In genomic region chr20:63071541-63072181, GRCh38 we compare ENCODE assay signal across 9 cellular contexts.
DNase-seq lines count a peak whose midpoint lies in the region; ATAC-seq, FAIRE-seq and TF ChIP-seq lines count a peak whose summit lies in the region.
"Had no signal": no experiment of that assay in that cellular context is flagged by ENCODE, and none has a peak within 500 bp of the region (broad histone marks: within the 10 kb centered on the region; RNA-seq: fewer than 3 reads in every experiment).

No MANE protein-coding gene starts in this region.

- H3K4me1 Mint-ChIP-seq in astrocyte (ENCODE audit: low read depth, unreplicated experiment) (peaks cover 3% of the 10 kb centered on the region), endothelial cell (ENCODE audit: unreplicated experiment) (peaks cover 2% of the 10 kb centered on the region)
- H3K4me1 Mint-ChIP-seq in natural killer cell treated with Interleukin-12 subunit alpha and Interleukin-12 subunit beta and Interleukin-15 and Interleukin-18, amount 100 ng/mL, for 72 hours (ENCODE audit: low read depth in 2 of 2), result no peaks in the 10 kb centered on the region

- no peaks in the 10 kb centered on the region for H3K79me2 ChIP-seq in astrocyte (ENCODE audit: insufficient read depth, low read length)

- H3K4me3 ChIP-seq in astrocyte (ENCODE audit: insufficient read depth, low read depth, low read length) (no peak overlapping the region), tibial nerve (no peak overlapping the region)

- H3K36me3 ChIP-seq in astrocyte (ENCODE audit: insufficient read depth, low read length) (no peaks in the 10 kb centered on the region), tibial nerve (no peaks in the 10 kb centered on the region)

- H3K27me3 Mint-ChIP-seq in astrocyte (ENCODE audit: low read depth, unreplicated experiment) (peaks cover 55% of the 10 kb centered on the region), endothelial cell (ENCODE audit: unreplicated experiment) (peaks cover 14% of the 10 kb centered on the region)
- H3K27me3 Mint-ChIP-seq in natural killer cell treated with Interleukin-12 subunit alpha and Interleukin-12 subunit beta and Interleukin-15 and Interleukin-18, amount 100 ng/mL, for 72 hours, result peaks cover 20 to 21% of the 10 kb centered on the region in 2 donors

- TF ChIP-seq EP300 in tibial nerve (IDR thresholded peaks at IDR 0.05), result no peak

- no peak overlapping the region for H3K4me2 ChIP-seq in astrocyte (ENCODE audit: low read length)

- peaks cover 12% of the 10 kb centered on the region for H3K9me3 Mint-ChIP-seq in astrocyte (ENCODE audit: unreplicated experiment)
- H3K9me3 Mint-ChIP-seq in natural killer cell treated with Interleukin-12 subunit alpha and Interleukin-12 subunit beta and Interleukin-15 and Interleukin-18, amount 100 ng/mL, for 72 hours, result peaks cover 2% of the 10 kb centered on the region
- H3K9me3 Mint-ChIP-seq in endothelial cell (ENCODE audit: unreplicated experiment), result no peaks in the 10 kb centered on the region

- H3K4me3 Mint-ChIP-seq in astrocyte (ENCODE audit: unreplicated experiment) (peak overlapping the region; percentile 70), endothelial cell (ENCODE audit: unreplicated experiment) (no peak overlapping the region)
- H3K4me3 Mint-ChIP-seq in natural killer cell treated with Interleukin-12 subunit alpha and Interleukin-12 subunit beta and Interleukin-15 and Interleukin-18, amount 100 ng/mL, for 72 hours, result no peak overlapping the region

- H3K27me3 ChIP-seq in astrocyte (ENCODE audit: insufficient read depth, low read length) (peaks cover 11% of the 10 kb centered on the region), tibial nerve (peaks cover 0 to 72% of the 10 kb centered on the region in 2 donors)

- H3K27ac ChIP-seq in astrocyte (ENCODE audit: low read depth, low read length) (no peak overlapping the region), tibial nerve (no peak overlapping the region)

- H2AFZ ChIP-seq in astrocyte (ENCODE audit: low read depth, low read length), result no peak overlapping the region

- in situ Hi-C loops in Caki2 (cut with HindIII; ENCODE audit: low pct_unique_long_range_greater_than_20kb, low sequenced_read_pairs), result no loop called here

- no peaks in the 10 kb centered on the region for H3K36me3 Mint-ChIP-seq in astrocyte (ENCODE audit: low read depth, unreplicated experiment)
- H3K36me3 Mint-ChIP-seq in natural killer cell treated with Interleukin-12 subunit alpha and Interleukin-12 subunit beta and Interleukin-15 and Interleukin-18, amount 100 ng/mL, for 72 hours, result peaks cover 7% of the 10 kb centered on the region
- peaks cover 3% of the 10 kb centered on the region for H3K36me3 Mint-ChIP-seq in endothelial cell (ENCODE audit: low read depth, unreplicated experiment)

- peak overlapping the region; percentile 80 for H3K27ac Mint-ChIP-seq in astrocyte (ENCODE audit: unreplicated experiment)
- no peak overlapping the region for H3K27ac Mint-ChIP-seq in natural killer cell treated with Interleukin-12 subunit alpha and Interleukin-12 subunit beta and Interleukin-15 and Interleukin-18, amount 100 ng/mL, for 72 hours
- H3K27ac Mint-ChIP-seq in endothelial cell (ENCODE audit: unreplicated experiment), result no peak overlapping the region

- no peak for TF ChIP-seq CTCF in astrocyte (IDR thresholded peaks at IDR 0.05; ENCODE audit: insufficient read depth, low read depth, low read length)
- TF ChIP-seq CTCF in tibial nerve (IDR thresholded peaks at IDR 0.05), result no peak
- TF ChIP-seq CTCF in endothelial cell (IDR thresholded peaks at IDR 0.05; ENCODE audit: unreplicated experiment), result no peak

- peak; percentile 49 for DNase-seq in Caki2 (ENCODE audit: low read depth)
- peak; percentile 72 for DNase-seq in M059J (ENCODE audit: low read depth)
- DNase-seq in astrocyte (ENCODE audit: low read depth), result peak; percentile 41
- DNase-seq in natural killer cell treated with Interleukin-12 subunit alpha and Interleukin-12 subunit beta and Interleukin-15 and Interleukin-18, amount 100 ng/mL, for 72 hours (ENCODE audit: low spot score), result peak; percentile 55
- DNase-seq in tibial nerve (ENCODE audit: low spot score in 2 of 2), result no peak
- DNase-seq in effector CD4-positive, alpha-beta T cell, result no peak
- no peak for DNase-seq in endothelial cell (ENCODE audit: low spot score)
- DNase-seq in AML-193 (lab: John Stamatoyannopoulos, UW), result no peak

- no peak for TF ChIP-seq POLR2A in tibial nerve (IDR thresholded peaks at IDR 0.05)

- H3K4me1 ChIP-seq in astrocyte (ENCODE audit: insufficient read depth, low read length) (peaks cover 3% of the 10 kb centered on the region), tibial nerve (peaks cover 0 to 17% (median 0%) of the 10 kb centered on the region in 4 donors)

- H4K20me1 ChIP-seq in astrocyte (ENCODE audit: insufficient read depth, low read length), result no peaks in the 10 kb centered on the region

- peak; percentile 15 to 65 for ATAC-seq in natural killer cell treated with Interleukin-12 subunit alpha and Interleukin-12 subunit beta and Interleukin-15 and Interleukin-18, amount 100 ng/mL, for 72 hours
- ATAC-seq: left colon had no signal

- no peak for FAIRE-seq in astrocyte (lab: Jason Lieb, UNC)

- WGBS in tibial nerve, 2 donors, result 3 to 14% methylated on average over 20 to 25 of the region's 40 CpGs

- no peak overlapping the region for H3K9ac ChIP-seq in astrocyte (ENCODE audit: low read length)

- H3K9me3 ChIP-seq in astrocyte (ENCODE audit: insufficient read depth, low read depth, low read length), result no peaks in the 10 kb centered on the region
- peaks cover 0 to 17% (median 0%) of the 10 kb centered on the region in 4 donors for H3K9me3 ChIP-seq in tibial nerve

Comparison
In these comparisons a context has a peak if more than half of its experiments do, and no peak if none do; other contexts are left out.
1. DNase-seq: peak in Caki2 (single experiment), M059J (single experiment), astrocyte (single experiment) and natural killer cell treated with Interleukin-12 subunit alpha and Interleukin-12 subunit beta and Interleukin-15 and Interleukin-18, amount 100 ng/mL, for 72 hours (single experiment); none in tibial nerve (0 of 2), effector CD4-positive, alpha-beta T cell (single experiment), endothelial cell (single experiment) and AML-193 (0 of 2).